Comparison of ENCODE assay signal across 8 cellular contexts in the genomic region with DNA sequence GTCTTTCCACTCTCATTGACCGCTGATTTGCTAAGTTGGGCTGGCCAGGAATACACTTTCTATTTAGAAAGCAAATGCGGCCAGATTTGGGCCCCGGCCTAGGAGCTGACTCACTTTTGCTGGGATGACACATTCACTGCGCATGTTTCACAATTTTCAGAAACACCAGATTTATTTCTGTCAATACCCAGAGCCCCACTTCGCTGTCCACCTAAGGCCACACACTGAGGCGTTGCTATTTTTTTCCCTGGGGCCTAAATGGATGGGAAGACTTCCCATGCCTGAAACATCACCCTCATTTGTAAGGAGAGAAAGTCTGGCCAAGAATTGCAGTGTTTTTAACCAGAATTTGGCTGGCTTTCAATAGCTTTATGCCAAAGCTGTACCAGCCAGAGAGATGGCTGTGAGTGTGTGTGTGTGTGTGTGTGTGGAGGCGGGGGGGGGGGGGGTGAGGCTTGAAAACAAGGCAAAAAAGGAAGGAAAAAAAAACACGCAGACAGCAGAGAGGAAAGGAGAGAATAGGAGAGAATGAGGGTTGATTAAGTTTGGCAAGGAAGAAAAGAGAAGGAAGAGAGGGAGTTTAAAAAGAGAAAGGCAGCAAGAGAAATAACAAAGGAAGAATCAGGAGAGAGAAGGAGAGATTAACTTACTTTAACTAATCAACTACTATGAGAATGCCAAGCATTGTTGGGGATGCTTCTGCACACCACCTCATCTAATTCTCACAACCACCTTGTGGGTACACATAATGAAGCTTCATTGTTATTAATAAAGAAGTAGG.
DNase-seq lines count a peak whose midpoint lies in the region; ATAC-seq and TF ChIP-seq lines count a peak whose summit lies in the region.

No MANE protein-coding gene starts in this region.

- H3K9me3 ChIP-seq in breast epithelium = no peaks in the 10 kb centered on the region
- H3K9me3 ChIP-seq in tibial nerve = no peaks in the 10 kb centered on the region

- WGBS in tibial nerve, 2 donors = 4 to 9% methylated on average over 8 of the region's 8 CpGs

- no peaks in the 10 kb centered on the region for H3K36me3 ChIP-seq in breast epithelium
- no peaks in the 10 kb centered on the region for H3K36me3 ChIP-seq in tibial nerve

- H3K27me3 Mint-ChIP-seq in activated T-cell treated with anti-CD3 and anti-CD28 coated beads, Interleukin-2, amount 50 U/mL, for 72 hours (ENCODE audit: low read depth) = no peaks in the 10 kb centered on the region
- H3K27me3 Mint-ChIP-seq in natural killer cell treated with Interleukin-12 subunit alpha and Interleukin-12 subunit beta and Interleukin-15 and Interleukin-18, amount 100 ng/mL, for 72 hours = no peaks in the 10 kb centered on the region

- no peaks in the 10 kb centered on the region for H3K27me3 ChIP-seq in breast epithelium
- no peaks in the 10 kb centered on the region for H3K27me3 ChIP-seq in tibial nerve

- no peak for DNase-seq in activated T-cell treated with anti-CD3 and anti-CD28 coated beads, Interleukin-2, amount 50 U/mL, for 72 hours
- no peak for DNase-seq in activated T-cell treated with anti-CD3 and anti-CD28 coated beads, Interleukin-2, amount 50 U/mL, for 1 hour
- DNase-seq in breast epithelium (ENCODE audit: low spot score in 2 of 2) (peak; percentile 77 to 92), left lobe of liver (ENCODE audit: low spot score) (peak; percentile 78), tibial nerve (ENCODE audit: low spot score in 2 of 2) (peak; percentile 83 to 94)
- no peak for DNase-seq in natural killer cell treated with Interleukin-12 subunit alpha and Interleukin-12 subunit beta and Interleukin-15 and Interleukin-18, amount 100 ng/mL, for 72 hours (ENCODE audit: low spot score)
- DNase-seq in activated effector memory CD4-positive, alpha-beta T cell treated with Interleukin-2 at 50 U/mL for 16 hours = no peak

- H3K4me1 Mint-ChIP-seq in activated T-cell treated with anti-CD3 and anti-CD28 coated beads, Interleukin-2, amount 50 U/mL, for 72 hours (ENCODE audit: low read depth) = no peaks in the 10 kb centered on the region
- H3K4me1 Mint-ChIP-seq in natural killer cell treated with Interleukin-12 subunit alpha and Interleukin-12 subunit beta and Interleukin-15 and Interleukin-18, amount 100 ng/mL, for 72 hours (ENCODE audit: low read depth in 2 of 2) = no peaks in the 10 kb centered on the region

- peak overlapping the region; percentile 84 to 86 for H3K27ac ChIP-seq in breast epithelium
- H3K27ac ChIP-seq in tibial nerve = peak overlapping the region; percentile 70 to 91 (median 81)

- no peak overlapping the region for H3K4me3 Mint-ChIP-seq in activated T-cell treated with anti-CD3 and anti-CD28 coated beads, Interleukin-2, amount 50 U/mL, for 72 hours
- no peak overlapping the region for H3K4me3 Mint-ChIP-seq in natural killer cell treated with Interleukin-12 subunit alpha and Interleukin-12 subunit beta and Interleukin-15 and Interleukin-18, amount 100 ng/mL, for 72 hours

- intact Hi-C loops in breast epithelium (cut with DNase I; ENCODE audit: low total_unique reads) = no loop called here

- H3K9me3 Mint-ChIP-seq in activated T-cell treated with anti-CD3 and anti-CD28 coated beads, Interleukin-2, amount 50 U/mL, for 72 hours = no peaks in the 10 kb centered on the region
- peaks cover 5% of the 10 kb centered on the region for H3K9me3 Mint-ChIP-seq in natural killer cell treated with Interleukin-12 subunit alpha and Interleukin-12 subunit beta and Interleukin-15 and Interleukin-18, amount 100 ng/mL, for 72 hours

- H3K36me3 Mint-ChIP-seq in activated T-cell treated with anti-CD3 and anti-CD28 coated beads, Interleukin-2, amount 50 U/mL, for 72 hours (ENCODE audit: insufficient read depth in 2 of 2) = no peaks in the 10 kb centered on the region
- H3K36me3 Mint-ChIP-seq in natural killer cell treated with Interleukin-12 subunit alpha and Interleukin-12 subunit beta and Interleukin-15 and Interleukin-18, amount 100 ng/mL, for 72 hours = no peaks in the 10 kb centered on the region

- no peak overlapping the region for H3K4me3 ChIP-seq in breast epithelium
- no peak overlapping the region for H3K4me3 ChIP-seq in tibial nerve

- no peak for ATAC-seq in activated T-cell treated with anti-CD3 and anti-CD28 coated beads, Interleukin-2, amount 50 U/mL, for 72 hours (replicated peaks in 1 of 2)
- ATAC-seq in left lobe of liver (peak; percentile 60), HG02870 (IDR thresholded peaks at IDR 0.05; ENCODE audit: unreplicated experiment) (no peak)
- no peak for ATAC-seq in natural killer cell treated with Interleukin-12 subunit alpha and Interleukin-12 subunit beta and Interleukin-15 and Interleukin-18, amount 100 ng/mL, for 72 hours

- TF ChIP-seq CTCF in breast epithelium (IDR thresholded peaks at IDR 0.05) (no peak), tibial nerve (IDR thresholded peaks at IDR 0.05) (no peak)

- H3K27ac Mint-ChIP-seq in activated T-cell treated with anti-CD3 and anti-CD28 coated beads, Interleukin-2, amount 50 U/mL, for 72 hours = peak overlapping the region; percentile 52
- no peak overlapping the region for H3K27ac Mint-ChIP-seq in natural killer cell treated with Interleukin-12 subunit alpha and Interleukin-12 subunit beta and Interleukin-15 and Interleukin-18, amount 100 ng/mL, for 72 hours

- TF ChIP-seq POLR2A in breast epithelium (IDR thresholded peaks at IDR 0.05) = no peak
- TF ChIP-seq POLR2A in tibial nerve (IDR thresholded peaks at IDR 0.05) = no peak

- H3K4me1 ChIP-seq in breast epithelium (peaks cover 11 to 24% of the 10 kb centered on the region in 2 donors), tibial nerve (peaks cover 0 to 44% (median 27%) of the 10 kb centered on the region in 4 donors)

- TF ChIP-seq EP300 in tibial nerve (IDR thresholded peaks at IDR 0.05) = peak; percentile 64 to 96

Comparison
In these comparisons a context has a peak if more than half of its experiments do, and no peak if none do; other contexts are left out.
1. DNase-seq: peak in breast epithelium (2 of 2), left lobe of liver (single experiment) and tibial nerve (2 of 2); none in activated T-cell treated with anti-CD3 and anti-CD28 coated beads, Interleukin-2, amount 50 U/mL, for 72 hours (0 of 2), activated T-cell treated with anti-CD3 and anti-CD28 coated beads, Interleukin-2, amount 50 U/mL, for 1 hour (single experiment), natural killer cell treated with Interleukin-12 subunit alpha and Interleukin-12 subunit beta and Interleukin-15 and Interleukin-18, amount 100 ng/mL, for 72 hours (single experiment) and activated effector memory CD4-positive, alpha-beta T cell treated with Interleukin-2 at 50 U/mL for 16 hours (single experiment).